In the genomic region with DNA sequence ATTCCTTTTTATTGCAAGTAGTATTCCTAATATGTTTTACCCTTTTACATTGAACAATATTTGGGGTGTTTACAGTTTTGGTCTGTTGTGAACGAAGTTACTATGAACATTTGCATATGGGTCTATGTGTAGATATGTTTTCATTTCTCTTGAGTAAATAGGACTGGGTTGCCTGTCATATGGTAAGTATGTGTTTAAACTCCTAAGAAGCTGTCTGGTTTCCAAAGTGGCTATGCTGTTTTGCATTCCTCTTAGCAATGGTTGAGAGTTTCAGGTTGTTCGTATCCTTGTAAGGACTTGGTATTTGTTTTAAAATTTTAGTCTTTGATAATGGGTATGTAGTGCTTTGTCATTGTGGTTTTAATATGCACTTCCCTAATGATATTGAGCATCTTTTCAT, we compare ENCODE assay signal across 15 cellular contexts. TPM values are rescaled to one million over a fixed set of nuclear protein-coding genes. Genes with fewer than 3 reads are reported as not detected.
A peak's percentile ranks its signal among the peaks of the same experiment; 100 is the strongest.
DNase-seq lines count a peak whose midpoint lies in the region; ATAC-seq and TF ChIP-seq lines count a peak whose summit lies in the region.
"Had no signal": no experiment of that assay in that cellular context is flagged by ENCODE, and none has a peak within 500 bp of the region (broad histone marks: within the 10 kb centered on the region; RNA-seq: fewer than 3 reads in every experiment).

No MANE protein-coding gene starts in this region.

- DNase-seq in stimulated activated naive CD8-positive, alpha-beta T cell treated with anti-CD3 and anti-CD28 coated beads, Interleukin-15, Interleukin-2, amounts not matched to agents 100 U/mL and 50 U/mL, for 24 hours: no peak
- DNase-seq in T-cell (no peak), dedifferentiated amniotic fluid mesenchymal stem cell (ENCODE audit: extremely low spot score) (peak; percentile 23), upper lobe of right lung (no peak), NCI-H510A (lab: John Stamatoyannopoulos, UW) (no peak), A172 (ENCODE audit: low spot score) (no peak), cardiac septum (ENCODE audit: low spot score) (no peak)
- DNase-seq: activated CD8-positive, alpha-beta memory T cell treated with anti-CD3 and anti-CD28 coated beads, Interleukin-2, amount 50 U/mL, for 4 hours; AML-193; GOT3; heart left ventricle; left colon; stimulated activated CD4-positive, alpha-beta T cell treated with anti-CD3 and anti-CD28 coated beads, Interleukin-4, amount 100 ng/mL, for 1 hour had no signal

- intact Hi-C loops in upper lobe of right lung (cut with DNase I): no loop called here
- intact Hi-C loops in cardiac septum (cut with DNase I): no loop called here

- H3K27me3 ChIP-seq in upper lobe of right lung: no peaks in the 10 kb centered on the region
- H3K27me3 ChIP-seq: heart left ventricle had no signal

- no peak overlapping the region for H3K4me3 ChIP-seq in upper lobe of right lung
- H3K4me3 ChIP-seq: heart left ventricle had no signal

- no peak overlapping the region for H3K27ac ChIP-seq in upper lobe of right lung
- H3K27ac ChIP-seq: heart left ventricle had no signal

- H3K4me1 ChIP-seq in upper lobe of right lung: peaks cover 35% of the 10 kb centered on the region

- no peak for TF ChIP-seq CTCF in upper lobe of right lung (IDR thresholded peaks at IDR 0.05)

- H3K9me3 Mint-ChIP-seq in stimulated activated naive CD8-positive, alpha-beta T cell treated with anti-CD3 and anti-CD28 coated beads, Interleukin-15, Interleukin-2, amounts not matched to agents 100 ng/mL and 50 ng/mL, for 24 hours: no peaks in the 10 kb centered on the region
- no peaks in the 10 kb centered on the region for H3K9me3 Mint-ChIP-seq in T-cell

- H3K4me1 Mint-ChIP-seq in stimulated activated naive CD8-positive, alpha-beta T cell treated with anti-CD3 and anti-CD28 coated beads, Interleukin-15, Interleukin-2, amounts not matched to agents 100 ng/mL and 50 ng/mL, for 24 hours (ENCODE audit: low read depth): peaks cover 61% of the 10 kb centered on the region
- H3K4me1 Mint-ChIP-seq in T-cell: peaks cover 63 to 74% (median 73%) of the 10 kb centered on the region in 3 donors

- H3K4me3 Mint-ChIP-seq in stimulated activated naive CD8-positive, alpha-beta T cell treated with anti-CD3 and anti-CD28 coated beads, Interleukin-15, Interleukin-2, amounts not matched to agents 100 ng/mL and 50 ng/mL, for 24 hours: peak overlapping the region; percentile 8
- H3K4me3 Mint-ChIP-seq in T-cell: peak overlapping the region in 1 of 3 donors; percentile 48

- H3K36me3 ChIP-seq in upper lobe of right lung: peaks cover 63% of the 10 kb centered on the region

- ATAC-seq in stimulated activated naive CD8-positive, alpha-beta T cell treated with anti-CD3 and anti-CD28 coated beads, Interleukin-15, Interleukin-2, amounts not matched to agents 100 U/mL and 50 U/mL, for 24 hours: no peak
- ATAC-seq in T-cell (replicated peaks in 1 of 4) (no peak), upper lobe of right lung (peak; percentile 62)
- ATAC-seq: left colon, sciatic nerve had no signal

- H3K27ac Mint-ChIP-seq in stimulated activated naive CD8-positive, alpha-beta T cell treated with anti-CD3 and anti-CD28 coated beads, Interleukin-15, Interleukin-2, amounts not matched to agents 100 ng/mL and 50 ng/mL, for 24 hours: peak overlapping the region; percentile 21
- peak overlapping the region; percentile 82 to 84 for H3K27ac Mint-ChIP-seq in T-cell

- CTCF ChIA-PET in T-cell (lab: Charles Lee): interaction anchor here in 1 of 2 donors (0.6 kb wide), 1 partner anchor 48 kb away, joined by 6 read pairs; no protein-coding TSS in a partner anchor

- POLR2A ChIA-PET in T-cell (lab: Charles Lee): no interaction called here

- H3K27me3 Mint-ChIP-seq in stimulated activated naive CD8-positive, alpha-beta T cell treated with anti-CD3 and anti-CD28 coated beads, Interleukin-15, Interleukin-2, amounts not matched to agents 100 ng/mL and 50 ng/mL, for 24 hours: no peaks in the 10 kb centered on the region
- H3K27me3 Mint-ChIP-seq in T-cell: no peaks in the 10 kb centered on the region

- H3K36me3 Mint-ChIP-seq in stimulated activated naive CD8-positive, alpha-beta T cell treated with anti-CD3 and anti-CD28 coated beads, Interleukin-15, Interleukin-2, amounts not matched to agents 100 ng/mL and 50 ng/mL, for 24 hours (ENCODE audit: low read depth): peaks cover 80% of the 10 kb centered on the region
- H3K36me3 Mint-ChIP-seq in T-cell: peaks cover 31% of the 10 kb centered on the region

- H3K9me3 ChIP-seq in upper lobe of right lung: no peaks in the 10 kb centered on the region
- H3K9me3 ChIP-seq: heart left ventricle had no signal

RNA-seq across cellular contexts. Expression of gene METAP2, which starts 6.3 kb away (rescaled TPM):
- total RNA-seq in T-cell (10 to 100 TPM; 47.7 to 55.6 (median 51.4) TPM), upper lobe of right lung (53.8 TPM), cardiac septum (63.5 TPM)
- 103 and 149 TPM in 2 replicates for total RNA-seq in A172 (2014; rRNA removed; shearing (Covaris generic))
